Comparison of ENCODE assay signal across 9 cellular contexts in the genomic region with DNA sequence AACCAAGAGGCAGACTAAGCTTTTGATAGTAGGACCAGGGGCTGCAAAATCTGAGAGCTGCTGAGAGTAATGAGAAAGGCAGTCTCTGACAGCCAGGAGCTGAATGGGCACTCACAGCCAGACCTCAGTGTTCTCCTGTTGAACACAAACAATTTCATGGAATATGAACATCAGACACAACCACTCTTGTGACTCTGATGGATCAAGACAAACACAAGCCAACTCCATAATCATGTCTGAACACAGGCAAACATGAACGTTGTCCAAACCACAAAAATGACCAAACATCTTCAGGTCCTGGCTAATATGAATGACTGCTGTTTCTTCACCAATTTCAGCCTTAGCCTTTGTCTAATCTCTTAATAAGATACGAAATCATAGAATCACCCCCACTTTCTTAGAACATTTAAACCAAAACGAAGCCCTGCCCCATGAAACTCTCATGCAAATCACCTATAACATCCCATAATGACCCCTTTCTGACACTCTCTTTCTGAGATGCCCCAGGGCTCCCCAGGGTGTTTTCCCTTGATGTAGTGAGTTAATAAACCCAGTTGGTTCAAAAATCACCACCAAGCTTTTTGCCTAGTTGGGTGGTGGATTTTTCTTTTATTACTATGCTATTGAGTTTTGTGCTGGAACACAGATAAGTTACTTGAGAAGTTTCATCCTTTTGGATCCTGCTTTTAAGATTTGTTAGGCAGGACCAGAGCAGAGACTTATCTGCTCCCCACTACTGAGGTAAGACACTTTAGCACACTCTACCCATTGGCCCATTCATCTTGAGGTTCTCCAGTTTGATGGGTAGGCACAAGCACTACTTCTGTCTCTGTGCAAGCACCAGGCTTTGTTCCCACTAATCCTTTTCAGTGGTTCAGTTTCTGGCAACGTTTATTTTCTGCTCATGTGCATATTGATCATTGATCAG. TPM values are rescaled to one million over a fixed set of nuclear protein-coding genes. Genes with fewer than 3 reads are reported as not detected.
A peak's percentile ranks its signal among the peaks of the same experiment; 100 is the strongest.
DNase-seq lines count a peak whose midpoint lies in the region; ATAC-seq and TF ChIP-seq lines count a peak whose summit lies in the region.
"Had no signal": no experiment of that assay in that cellular context is flagged by ENCODE, and none has a peak within 500 bp of the region (broad histone marks: within the 10 kb centered on the region; RNA-seq: fewer than 3 reads in every experiment).

No MANE protein-coding gene starts in this region.

- H3F3A ChIP-seq in DOHH2 (ENCODE audit: control insufficient read depth, insufficient read depth) (peaks cover 10% of the 10 kb centered on the region; the same call in 1 of the 2 replicates), PC-9 (ENCODE audit: insufficient read depth, low read depth) (no peaks in the 10 kb centered on the region)

- H3K36me3 ChIP-seq in DOHH2 (ENCODE audit: control insufficient read depth, low read length) (no peaks in the 10 kb centered on the region), PC-9 (ENCODE audit: low read depth) (no peaks in the 10 kb centered on the region), psoas muscle (ENCODE audit: insufficient read depth in 1 of 2, low read depth in 1 of 2) (no peaks in the 10 kb centered on the region)

- no peaks in the 10 kb centered on the region for H4K20me1 ChIP-seq in DOHH2 (ENCODE audit: control insufficient read depth, insufficient read depth, low read depth, low read length)
- H4K20me1 ChIP-seq in PC-9 (ENCODE audit: insufficient read depth): no peaks in the 10 kb centered on the region

- 59 to 70% (median 64%) methylated on average over 4 of the region's 4 CpGs for WGBS in psoas muscle, 3 donors

- H3K9me3 Mint-ChIP-seq in activated T-helper 2 cell treated with anti-CD3 and anti-CD28 coated beads, Interferon-gamma antibody, Interleukin-2, Interleukin-4, amounts not matched to agents 10 μg/mL and 5 μg/mL and 100 μg/mL, durations not matched to agents 14 hours and 24 hours and 36 hours: no peaks in the 10 kb centered on the region

- H2AFZ ChIP-seq in PC-9: no peak overlapping the region

- H3K4me3 Mint-ChIP-seq in activated T-helper 2 cell treated with anti-CD3 and anti-CD28 coated beads, Interferon-gamma antibody, Interleukin-2, Interleukin-4, amounts not matched to agents 10 μg/mL and 5 μg/mL and 100 μg/mL, durations not matched to agents 14 hours and 24 hours and 36 hours (ENCODE audit: low read depth): peak overlapping the region; percentile 61

- H3K4me2 ChIP-seq in DOHH2 (ENCODE audit: low read length): peak overlapping the region; percentile 63
- no peak overlapping the region for H3K4me2 ChIP-seq in PC-9

- TF ChIP-seq CTCF in DOHH2 (IDR thresholded peaks at IDR 0.05; ENCODE audit: low read depth, low read length, poor library complexity, severe bottlenecking): no peak
- no peak for TF ChIP-seq CTCF in PC-9 (conservative IDR thresholded peaks at IDR 0.05)
- no peak for TF ChIP-seq CTCF in psoas muscle (IDR thresholded peaks at IDR 0.05)

- POLR2A ChIA-PET in PC-9 (lab: Charles Lee; ENCODE audit: unreplicated experiment): no interaction called here

- H3K27me3 ChIP-seq in DOHH2 (ENCODE audit: control insufficient read depth, low read length) (no peaks in the 10 kb centered on the region), PC-9 (ENCODE audit: insufficient read depth, low read depth) (no peaks in the 10 kb centered on the region), psoas muscle (ENCODE audit: insufficient read depth in 3 of 3, low read length in 2 of 3) (no peaks in the 10 kb centered on the region)

- CTCF ChIA-PET in PC-9 (lab: Charles Lee): interaction anchor here (1.1 to 2.1 kb wide), 2 partner anchors 272 to 290 kb away, joined by 6 to 13 read pairs; a partner anchor contains a TSS

- peaks cover 61% of the 10 kb centered on the region for H3K4me1 Mint-ChIP-seq in activated T-helper 2 cell treated with anti-CD3 and anti-CD28 coated beads, Interferon-gamma antibody, Interleukin-2, Interleukin-4, amounts not matched to agents 10 μg/mL and 5 μg/mL and 100 μg/mL, durations not matched to agents 14 hours and 24 hours and 36 hours (ENCODE audit: low read depth)

- no TSS peak for BruUV-seq in PC-9 (replicated peaks; lab: Mats Ljungman, UMichigan)

- no peaks in the 10 kb centered on the region for H3K27me3 Mint-ChIP-seq in activated T-helper 2 cell treated with anti-CD3 and anti-CD28 coated beads, Interferon-gamma antibody, Interleukin-2, Interleukin-4, amounts not matched to agents 10 μg/mL and 5 μg/mL and 100 μg/mL, durations not matched to agents 14 hours and 24 hours and 36 hours (ENCODE audit: low read depth)

- peak; percentile 58 for ATAC-seq in GM19372 (IDR thresholded peaks at IDR 0.05; ENCODE audit: low read depth, unreplicated experiment)
- peak; percentile 64 for ATAC-seq in HG03103 (IDR thresholded peaks at IDR 0.05; ENCODE audit: low read depth, unreplicated experiment)
- ATAC-seq in SK-N-SH treated with all-trans-retinoic acid at 6 μM for 48 hours: no peak
- ATAC-seq in psoas muscle: no peak

- H3K4me3 ChIP-seq in DOHH2 (ENCODE audit: low read length) (peak overlapping the region; percentile 40), PC-9 (no peak overlapping the region), psoas muscle (no peak overlapping the region)

- H3K27ac ChIP-seq in DOHH2 (ENCODE audit: low read depth, low read length): no peak overlapping the region
- no peak overlapping the region for H3K27ac ChIP-seq in PC-9
- no peak overlapping the region for H3K27ac ChIP-seq in psoas muscle

- H3K79me2 ChIP-seq in DOHH2 (ENCODE audit: control insufficient read depth, low read length): no peaks in the 10 kb centered on the region
- H3K79me2 ChIP-seq in PC-9 (ENCODE audit: low read depth): no peaks in the 10 kb centered on the region

- H3K9me2 ChIP-seq in DOHH2 (replicated peaks; ENCODE audit: control insufficient read depth, low read length): no peaks in the 10 kb centered on the region
- H3K9me2 ChIP-seq in PC-9 (ENCODE audit: insufficient read depth): no peaks in the 10 kb centered on the region

- H3K4me1 ChIP-seq in DOHH2 (ENCODE audit: control insufficient read depth, low read length): peaks cover 57% of the 10 kb centered on the region
- 0 out of 2 replicates have a peak, but pooled peaks cover under 1% of the 10 kb centered on the region for H3K4me1 ChIP-seq in PC-9 (replicated peaks; ENCODE audit: insufficient read depth)
- peaks cover 5% of the 10 kb centered on the region for H3K4me1 ChIP-seq in psoas muscle

- peak overlapping the region; percentile 90 for H3K27ac Mint-ChIP-seq in activated T-helper 2 cell treated with anti-CD3 and anti-CD28 coated beads, Interferon-gamma antibody, Interleukin-2, Interleukin-4, amounts not matched to agents 10 μg/mL and 5 μg/mL and 100 μg/mL, durations not matched to agents 14 hours and 24 hours and 36 hours

- H3K9me3 ChIP-seq in DOHH2 (ENCODE audit: control insufficient read depth, insufficient read depth, low read length) (no peaks in the 10 kb centered on the region), PC-9 (ENCODE audit: insufficient read depth, low read depth) (no peaks in the 10 kb centered on the region), psoas muscle (no peaks in the 10 kb centered on the region)

- intact Hi-C loops in activated T-helper 2 cell treated with anti-CD3 and anti-CD28 coated beads, Interferon-gamma antibody, Interleukin-2, Interleukin-4, amounts not matched to agents 10 μg/mL and 5 μg/mL and 100 μg/mL, durations not matched to agents 14 hours and 24 hours and 36 hours (cut with micrococcal nuclease): loop anchor here (1.0 to 5.0 kb wide), 3 partner anchors 64 to 225 kb away; no protein-coding TSS in a partner anchor
- intact Hi-C loops in PC-9 (cut with micrococcal nuclease; ENCODE audit: unreplicated experiment) (loop anchor here (10.0 kb wide), 1 partner anchor 124 kb away; no protein-coding TSS in a partner anchor), psoas muscle (cut with DNase I) (loop anchor here in 1 of 2 donors (5.0 to 10.0 kb wide), 3 partner anchors 63 to 144 kb away; a partner anchor contains a TSS)

- no peak for DNase-seq in activated T-helper 2 cell treated with anti-CD3 and anti-CD28 coated beads, Interferon-gamma antibody, Interleukin-2, Interleukin-4, amounts not matched to agents 10 μg/mL and 5 μg/mL and 100 μg/mL, durations not matched to agents 14 hours and 24 hours and 36 hours (ENCODE audit: low spot score)
- no peak for DNase-seq in T-helper 9 cell
- DNase-seq in PC-9: no peak
- no peak for DNase-seq in psoas muscle
- DNase-seq: SW 1271 had no signal

- no peaks in the 10 kb centered on the region for H3K36me3 Mint-ChIP-seq in activated T-helper 2 cell treated with anti-CD3 and anti-CD28 coated beads, Interferon-gamma antibody, Interleukin-2, Interleukin-4, amounts not matched to agents 10 μg/mL and 5 μg/mL and 100 μg/mL, durations not matched to agents 14 hours and 24 hours and 36 hours (ENCODE audit: low read depth)

TF ChIP-seq in SK-N-SH treated with all-trans-retinoic acid at 6 μM for 48 hours, 23 proteins besides CTCF, POLR2A, EP300 and RAD21:
- no peak for TF ChIP-seq TCF4 (CRISPR knock-in tag; IDR thresholded peaks at IDR 0.05; ENCODE audit: borderline replicate concordance)
- no peak for TF ChIP-seq CSDC2 (CRISPR knock-in tag; IDR thresholded peaks at IDR 0.05)
- no peak for TF ChIP-seq ZFP30 (CRISPR knock-in tag; IDR thresholded peaks at IDR 0.05)

RNA-seq across cellular contexts. Expression of a gene that starts 5.9 kb away (rescaled TPM):
- 46.8 and 49.3 TPM in 2 replicates for total RNA-seq in activated T-helper 2 cell treated with anti-CD3 and anti-CD28 coated beads, Interferon-gamma antibody, Interleukin-2, Interleukin-4, amounts not matched to agents 10 μg/mL and 5 μg/mL and 100 μg/mL, durations not matched to agents 14 hours and 24 hours and 36 hours
- 48.2 and 51.9 TPM in 2 replicates for total RNA-seq in PC-9 (2021)
- 1 to 10 TPM; 3.0 to 6.4 (median 3.2) TPM for total RNA-seq in psoas muscle
- polyA plus RNA-seq in psoas muscle: 1 to 10 TPM in 1 of 3 donors, under 1 TPM in 2; 0.23 to 4.4 (median 0.55) TPM

Comparison
In these comparisons a context has a peak if more than half of its experiments do, and no peak if none do; other contexts are left out.
1. ATAC-seq: peak in GM19372 (single experiment) and HG03103 (single experiment); none in SK-N-SH treated with all-trans-retinoic acid at 6 μM for 48 hours (single experiment) and psoas muscle (0 of 4).